ENCODE assay signal across 10 cellular contexts in genomic region chr10:48506147-48506917, GRCh38.
DNase-seq lines count a peak whose midpoint lies in the region; ATAC-seq and TF ChIP-seq lines count a peak whose summit lies in the region.
"Had no signal": no experiment of that assay in that cellular context is flagged by ENCODE, and none has a peak within 500 bp of the region (broad histone marks: within the 10 kb centered on the region; RNA-seq: fewer than 3 reads in every experiment).

No MANE protein-coding gene starts in this region.

- peaks cover 2% of the 10 kb centered on the region for H3K9me3 Mint-ChIP-seq in neural crest cell
- no peaks in the 10 kb centered on the region for H3K9me3 Mint-ChIP-seq in effector memory CD8-positive, alpha-beta T cell
- H3K9me3 Mint-ChIP-seq: activated B cell treated with CpG ODN at 0.5 μM for 24 hours; CD8-positive, alpha-beta T cell had no signal

- H2AFZ ChIP-seq in Karpas-422 (ENCODE audit: low read length): no peak overlapping the region

- no peaks in the 10 kb centered on the region for H3K36me3 ChIP-seq in Karpas-422 (ENCODE audit: insufficient read depth, low read length)

- H3K4me1 ChIP-seq in Karpas-422 (ENCODE audit: low read length): peaks cover 8% of the 10 kb centered on the region

- DNase-seq in NCI-H82 (lab: John Stamatoyannopoulos, UW) (peak; percentile 42), NCI-H82 treated with DMSO at 0.1 percent for 48 hours (lab: John Stamatoyannopoulos, UW; ENCODE audit: unreplicated experiment) (no peak), Karpas-422 (peak; percentile 86), amniotic epithelial cell (ENCODE audit: low read depth) (peak; percentile 53), neural crest cell (ENCODE audit: low read depth, low spot score) (no peak), NCI-H524 (lab: John Stamatoyannopoulos, UW) (no peak)
- no peak for DNase-seq in effector memory CD8-positive, alpha-beta T cell
- DNase-seq in activated CD4-positive, CD25-positive, alpha-beta regulatory T cell treated with anti-CD3 and anti-CD28 coated beads, Interleukin-2, amount 50 U/mL, for 72 hours: no peak
- DNase-seq: activated B cell treated with CpG ODN at 0.5 μM for 24 hours had no signal

- H3K4me3 Mint-ChIP-seq in neural crest cell: no peak overlapping the region
- no peak overlapping the region for H3K4me3 Mint-ChIP-seq in effector memory CD8-positive, alpha-beta T cell
- H3K4me3 Mint-ChIP-seq: activated B cell treated with CpG ODN at 0.5 μM for 24 hours; CD8-positive, alpha-beta T cell had no signal

- no peak overlapping the region for H3K4me3 ChIP-seq in Karpas-422 (ENCODE audit: low read length)

- no peak overlapping the region for H3K27ac ChIP-seq in Karpas-422 (ENCODE audit: low read length)

- H3K79me2 ChIP-seq in Karpas-422 (ENCODE audit: low read length): no peaks in the 10 kb centered on the region

- H3K4me1 Mint-ChIP-seq in neural crest cell: peaks cover 36% of the 10 kb centered on the region
- no peaks in the 10 kb centered on the region for H3K4me1 Mint-ChIP-seq in effector memory CD8-positive, alpha-beta T cell (ENCODE audit: low read depth in 2 of 2)

- H3K27me3 ChIP-seq in Karpas-422 (ENCODE audit: low read length): no peaks in the 10 kb centered on the region

- H3K4me2 ChIP-seq in Karpas-422 (ENCODE audit: low read depth, low read length, poor library complexity, severe bottlenecking): no peak overlapping the region

- no peak overlapping the region for H3K9ac ChIP-seq in Karpas-422 (ENCODE audit: low read length)

- H3K9me2 ChIP-seq in Karpas-422 (replicated peaks; ENCODE audit: insufficient read depth, low read length): no peaks in the 10 kb centered on the region

- H3K27me3 Mint-ChIP-seq in neural crest cell (ENCODE audit: low read depth): no peaks in the 10 kb centered on the region
- H3K27me3 Mint-ChIP-seq in effector memory CD8-positive, alpha-beta T cell: peaks cover 13 to 34% of the 10 kb centered on the region in 2 donors
- H3K27me3 Mint-ChIP-seq: activated B cell treated with CpG ODN at 0.5 μM for 24 hours had no signal

- no peaks in the 10 kb centered on the region for H4K20me1 ChIP-seq in Karpas-422 (ENCODE audit: insufficient read depth, low read depth, low read length)

- no peak for ATAC-seq in effector memory CD8-positive, alpha-beta T cell (replicated peaks)
- ATAC-seq: CD8-positive, alpha-beta T cell had no signal

- no peaks in the 10 kb centered on the region for H3K9me3 ChIP-seq in Karpas-422 (ENCODE audit: low read length)

- no peaks in the 10 kb centered on the region for H3K36me3 Mint-ChIP-seq in neural crest cell (ENCODE audit: low read depth)
- no peaks in the 10 kb centered on the region for H3K36me3 Mint-ChIP-seq in effector memory CD8-positive, alpha-beta T cell (ENCODE audit: insufficient read depth)
- H3K36me3 Mint-ChIP-seq: CD8-positive, alpha-beta T cell had no signal

- no peak for TF ChIP-seq CTCF in neural crest cell (conservative IDR thresholded peaks at IDR 0.05)

- H3K27ac Mint-ChIP-seq in neural crest cell (ENCODE audit: unreplicated experiment): peak overlapping the region; percentile 79
- no peak overlapping the region for H3K27ac Mint-ChIP-seq in effector memory CD8-positive, alpha-beta T cell
- H3K27ac Mint-ChIP-seq: activated B cell treated with CpG ODN at 0.5 μM for 24 hours; CD8-positive, alpha-beta T cell had no signal

Comparison
In these comparisons a context has a peak if more than half of its experiments do, and no peak if none do; other contexts are left out.
1. DNase-seq: peak in NCI-H82 (single experiment), Karpas-422 (single experiment) and amniotic epithelial cell (single experiment); none in NCI-H82 treated with DMSO at 0.1 percent for 48 hours (single experiment), neural crest cell (single experiment), effector memory CD8-positive, alpha-beta T cell (0 of 3), NCI-H524 (0 of 2) and activated CD4-positive, CD25-positive, alpha-beta regulatory T cell treated with anti-CD3 and anti-CD28 coated beads, Interleukin-2, amount 50 U/mL, for 72 hours (single experiment).